Comparison of ENCODE assay signal across 1 cellular context in genomic region chr19:35784401-35785086, GRCh38.
TF ChIP-seq lines count a peak whose summit lies in the region.

No MANE protein-coding gene starts in this region.

TF ChIP-seq in WTC11, 78 proteins besides CTCF, POLR2A, EP300 and RAD21 (continued from another document):
- TF ChIP-seq JUN (CRISPR knock-in tag; IDR thresholded peaks at IDR 0.05) (no peak), USF1 (CRISPR knock-in tag; IDR thresholded peaks at IDR 0.05) (no peak), CREM (CRISPR knock-in tag; IDR thresholded peaks at IDR 0.05) (no peak), MYBL2 (CRISPR knock-in tag; IDR thresholded peaks at IDR 0.05) (peak; percentile 70), E2F5 (CRISPR knock-in tag; IDR thresholded peaks at IDR 0.05) (0 out of 2 replicates have a peak, but pooled peaks have one; percentile 40), PRRX2 (CRISPR knock-in tag; IDR thresholded peaks at IDR 0.05) (no peak), ATF6 (CRISPR knock-in tag; IDR thresholded peaks at IDR 0.05) (no peak), SP1 (CRISPR knock-in tag; conservative IDR thresholded peaks at IDR 0.05) (peak; percentile 68), TP53 (CRISPR knock-in tag; IDR thresholded peaks at IDR 0.05) (0 out of 2 replicates have a peak, but pooled peaks have one; percentile 35), FOXP1 (CRISPR knock-in tag; IDR thresholded peaks at IDR 0.05; ENCODE audit: borderline replicate concordance) (peak; percentile 33; the same call in 1 of the 2 replicates), GABPB1 (CRISPR knock-in tag; IDR thresholded peaks at IDR 0.05) (no peak), TEAD4 (CRISPR knock-in tag; IDR thresholded peaks at IDR 0.05) (no peak), ZNF671 (CRISPR knock-in tag; IDR thresholded peaks at IDR 0.05) (no peak), SMAD3 (CRISPR knock-in tag; IDR thresholded peaks at IDR 0.05; ENCODE audit: borderline replicate concordance) (no peak), ZNF396 (CRISPR knock-in tag; IDR thresholded peaks at IDR 0.05; ENCODE audit: borderline replicate concordance) (no peak), ZNF263 (CRISPR knock-in tag; IDR thresholded peaks at IDR 0.05; ENCODE audit: low read depth) (peak; percentile 65; the same call in 1 of the 2 replicates), RELA (CRISPR knock-in tag; IDR thresholded peaks at IDR 0.05; ENCODE audit: borderline replicate concordance) (no peak), ZBTB21 (CRISPR knock-in tag; IDR thresholded peaks at IDR 0.05; ENCODE audit: borderline replicate concordance) (no peak), HMGXB4 (CRISPR knock-in tag; IDR thresholded peaks at IDR 0.05) (peak; percentile 74; the same call in 1 of the 2 replicates), PRDM15 (CRISPR knock-in tag; IDR thresholded peaks at IDR 0.05) (no peak), AFF4 (CRISPR knock-in tag; IDR thresholded peaks at IDR 0.05; ENCODE audit: borderline replicate concordance) (no peak), IRF1 (CRISPR knock-in tag; IDR thresholded peaks at IDR 0.05) (no peak), ZNF532 (CRISPR knock-in tag; IDR thresholded peaks at IDR 0.05; ENCODE audit: borderline replicate concordance) (no peak)
